In genomic region chr10:103350522-103351260, GRCh38 we compare ENCODE assay signal across 8 cellular contexts. TPM values are rescaled to one million over a fixed set of nuclear protein-coding genes. Genes with fewer than 3 reads are reported as not detected.
DNase-seq lines count a peak whose midpoint lies in the region; ATAC-seq and TF ChIP-seq lines count a peak whose summit lies in the region.

Gene PCGF6 (minus strand): TSS chr10:103351140. CDS start chr10:103351066, 74 bp downstream.

- peak within 1 kb of the TSS; percentile 93 for H3K4me3 Mint-ChIP-seq in T-helper 1 cell treated with Interleukin-12 subunit alpha and Interleukin-12 subunit beta and Interleukin-4 antibody, amounts not matched to agents 30 μg/mL and 1 μg/mL, for 36 hours

- TF ChIP-seq POLR2A in GM10847 (IDR thresholded peaks at IDR 0.05; ENCODE audit: extremely low read depth, insufficient read length) (peak; percentile 50), prostate gland (IDR thresholded peaks at IDR 0.05) (no peak)

- H3K36me3 ChIP-seq in left ventricle myocardium inferior (peaks cover 34% of the 10 kb centered on the region), prostate gland (no peaks in the 10 kb centered on the region), upper lobe of right lung (peaks cover 30% of the 10 kb centered on the region)

- H3K27ac ChIP-seq in left ventricle myocardium inferior (replicated peaks) (peak within 1 kb of the TSS; percentile 86), prostate gland (peak within 1 kb of the TSS; percentile 74), upper lobe of right lung (peak within 1 kb of the TSS; percentile 71)

- H3K27ac Mint-ChIP-seq in T-helper 1 cell treated with Interleukin-12 subunit alpha and Interleukin-12 subunit beta and Interleukin-4 antibody, amounts not matched to agents 30 μg/mL and 1 μg/mL, for 36 hours = peak within 1 kb of the TSS; percentile 88

- no peaks in the 10 kb centered on the region for H3K27me3 Mint-ChIP-seq in T-helper 1 cell treated with Interleukin-12 subunit alpha and Interleukin-12 subunit beta and Interleukin-4 antibody, amounts not matched to agents 30 μg/mL and 1 μg/mL, for 36 hours (ENCODE audit: low read depth)

- TF ChIP-seq CTCF in HFF-Myc (IDR thresholded peaks at IDR 0.05; ENCODE audit: low read depth, low read length, missing control alignments) (no peak), left ventricle myocardium inferior (IDR thresholded peaks at IDR 0.05; ENCODE audit: borderline replicate concordance) (peak; percentile 37), prostate gland (IDR thresholded peaks at IDR 0.05) (no peak), upper lobe of right lung (IDR thresholded peaks at IDR 0.05) (peak; percentile 19)

- WGBS in prostate gland = under 1% methylated on average over 74 of the region's 82 CpGs

- intact Hi-C loops in left ventricle myocardium inferior (cut with micrococcal nuclease) = no loop called here
- intact Hi-C loops in prostate gland (cut with DNase I) = no loop called here
- intact Hi-C loops in upper lobe of right lung (cut with DNase I) = no loop called here

- H3K36me3 Mint-ChIP-seq in T-helper 1 cell treated with Interleukin-12 subunit alpha and Interleukin-12 subunit beta and Interleukin-4 antibody, amounts not matched to agents 30 μg/mL and 1 μg/mL, for 36 hours (ENCODE audit: low read depth) = peaks cover 12% of the 10 kb centered on the region

- H3K9me3 Mint-ChIP-seq in T-helper 1 cell treated with Interleukin-12 subunit alpha and Interleukin-12 subunit beta and Interleukin-4 antibody, amounts not matched to agents 30 μg/mL and 1 μg/mL, for 36 hours = no peaks in the 10 kb centered on the region

- no peaks in the 10 kb centered on the region for H3K27me3 ChIP-seq in left ventricle myocardium inferior (ENCODE audit: low read depth)
- no peaks in the 10 kb centered on the region for H3K27me3 ChIP-seq in prostate gland (replicated peaks; ENCODE audit: insufficient read depth)
- no peaks in the 10 kb centered on the region for H3K27me3 ChIP-seq in upper lobe of right lung

- H3K4me1 Mint-ChIP-seq in T-helper 1 cell treated with Interleukin-12 subunit alpha and Interleukin-12 subunit beta and Interleukin-4 antibody, amounts not matched to agents 30 μg/mL and 1 μg/mL, for 36 hours (ENCODE audit: low read depth) = peaks cover 7% of the 10 kb centered on the region

- peak within 1 kb of the TSS; percentile 74 for H3K4me3 ChIP-seq in HFF-Myc (replicated peaks; ENCODE audit: low read depth, low read length)
- H3K4me3 ChIP-seq in left ventricle myocardium inferior = peak within 1 kb of the TSS; percentile 91
- H3K4me3 ChIP-seq in prostate gland = peak within 1 kb of the TSS; percentile 66 to 68
- H3K4me3 ChIP-seq in upper lobe of right lung = peak within 1 kb of the TSS; percentile 83

- DNase-seq in HFF-Myc (ENCODE audit: extremely low read depth, low read depth) = no peak
- DNase-seq in NCI-H1092 (lab: John Stamatoyannopoulos, UW) = peak; percentile 75
- DNase-seq in amygdala (lab: John Stamatoyannopoulos, UW) = peak in 52 of 56 donors; percentile 1 to 83 (median 61)
- DNase-seq in left ventricle myocardium inferior = peak; percentile 85
- DNase-seq in prostate gland (ENCODE audit: low spot score) = peak; percentile 58
- DNase-seq in upper lobe of right lung = peak; percentile 92

- peaks cover 24% of the 10 kb centered on the region for H3K4me1 ChIP-seq in left ventricle myocardium inferior
- no peaks in the 10 kb centered on the region for H3K4me1 ChIP-seq in prostate gland (replicated peaks)
- H3K4me1 ChIP-seq in upper lobe of right lung = peaks cover 3% of the 10 kb centered on the region

- no peaks in the 10 kb centered on the region for H3K9me3 ChIP-seq in left ventricle myocardium inferior (replicated peaks)
- no peaks in the 10 kb centered on the region for H3K9me3 ChIP-seq in prostate gland
- H3K9me3 ChIP-seq in upper lobe of right lung = no peaks in the 10 kb centered on the region

- ATAC-seq in upper lobe of right lung = peak; percentile 98

RNA-seq across cellular contexts. Expression of gene PCGF6, which starts in this region (rescaled TPM):
- total RNA-seq in left ventricle myocardium inferior = 5.4 TPM
- total RNA-seq in prostate gland = 10 to 100 TPM; 11.4 to 12.4 TPM
- 5.5 TPM for total RNA-seq in upper lobe of right lung

Comparison
In these comparisons a context has a peak if more than half of its experiments do, and no peak if none do; other contexts are left out.
1. CTCF ChIP-seq: peak in left ventricle myocardium inferior (single experiment) and upper lobe of right lung (single experiment); none in HFF-Myc (single experiment) and prostate gland (0 of 4).
2. Peak in every context shown above with its lines, with median percentiles within 50 percentile points of each other: H3K4me3 ChIP-seq and H3K27ac ChIP-seq.